ENCODE assay signal across 1 cellular context in the genomic region with DNA sequence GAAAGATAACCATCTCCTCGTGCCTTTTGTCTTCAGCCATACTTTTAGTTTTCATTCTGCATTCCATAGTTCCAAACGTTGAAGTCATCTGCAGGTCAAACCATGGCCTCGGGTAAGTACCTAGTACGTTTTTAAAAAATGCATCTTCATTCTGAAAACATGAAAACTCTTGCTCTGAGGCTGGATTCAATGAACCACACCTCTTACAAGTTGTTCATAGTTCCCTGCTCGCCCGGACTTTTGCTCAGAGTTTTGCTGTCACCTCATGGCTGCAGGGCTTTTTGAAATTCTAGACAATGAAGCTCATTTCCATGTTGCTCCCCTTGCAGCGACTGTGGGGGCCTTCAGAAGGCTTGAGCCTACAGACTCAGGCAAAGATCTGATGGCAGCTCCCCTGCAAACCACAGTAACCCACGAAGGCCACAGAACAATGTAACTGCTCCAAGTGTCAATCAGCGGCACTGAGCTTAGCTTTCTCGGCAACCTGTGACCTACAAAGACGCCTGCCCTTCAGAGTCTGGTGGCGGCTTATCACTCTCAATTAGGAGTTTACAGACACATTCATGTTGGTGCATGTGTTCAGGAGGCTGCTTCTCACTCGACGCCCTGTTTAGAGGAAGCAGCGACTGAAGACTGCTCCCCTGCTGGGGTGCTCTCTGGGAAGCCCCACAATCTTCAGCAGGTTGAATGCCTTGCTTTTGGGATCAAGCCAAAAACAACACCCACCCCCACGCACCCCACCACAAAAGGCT.
TF ChIP-seq lines count a peak whose summit lies in the region.

No MANE protein-coding gene starts in this region.

TF ChIP-seq in GM23338, 12 proteins besides CTCF, POLR2A, EP300 and RAD21 (continued from another document):
- TF ChIP-seq ZNF462 (CRISPR knock-in tag; IDR thresholded peaks at IDR 0.05) (no peak), JUNB (IDR thresholded peaks at IDR 0.05; ENCODE audit: unreplicated experiment) (no peak), EZH2 (IDR thresholded peaks at IDR 0.05; ENCODE audit: low read depth, unreplicated experiment) (no peak), POLR2AphosphoS5 (IDR thresholded peaks at IDR 0.05; ENCODE audit: low read depth) (no peak), EZH2phosphoT487 (IDR thresholded peaks at IDR 0.05; ENCODE audit: unreplicated experiment) (no peak), STAT1 (IDR thresholded peaks at IDR 0.05; ENCODE audit: unreplicated experiment) (no peak), NANOG (IDR thresholded peaks at IDR 0.05; ENCODE audit: borderline replicate concordance) (no peak), ZNF114 (CRISPR knock-in tag; IDR thresholded peaks at IDR 0.05) (no peak), CREB1 (CRISPR knock-in tag; IDR thresholded peaks at IDR 0.05; ENCODE audit: low read depth) (no peak), REST (IDR thresholded peaks at IDR 0.05; ENCODE audit: unreplicated experiment) (no peak)
- TF ChIP-seq, protein P1, sequence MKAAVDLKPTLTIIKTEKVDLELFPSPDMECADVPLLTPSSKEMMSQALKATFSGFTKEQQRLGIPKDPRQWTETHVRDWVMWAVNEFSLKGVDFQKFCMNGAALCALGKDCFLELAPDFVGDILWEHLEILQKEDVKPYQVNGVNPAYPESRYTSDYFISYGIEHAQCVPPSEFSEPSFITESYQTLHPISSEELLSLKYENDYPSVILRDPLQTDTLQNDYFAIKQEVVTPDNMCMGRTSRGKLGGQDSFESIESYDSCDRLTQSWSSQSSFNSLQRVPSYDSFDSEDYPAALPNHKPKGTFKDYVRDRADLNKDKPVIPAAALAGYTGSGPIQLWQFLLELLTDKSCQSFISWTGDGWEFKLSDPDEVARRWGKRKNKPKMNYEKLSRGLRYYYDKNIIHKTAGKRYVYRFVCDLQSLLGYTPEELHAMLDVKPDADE (IDR thresholded peaks at IDR 0.05): no peak
